Comparison of ENCODE assay signal across 1 cellular context in genomic region chr9:2216591-2216990, GRCh38.
TF ChIP-seq lines count a peak whose summit lies in the region.

No MANE protein-coding gene starts in this region.

TF ChIP-seq in HCT116, 20 proteins besides CTCF, POLR2A, EP300 and RAD21 (continued from another document):
- TF ChIP-seq REST (IDR thresholded peaks at IDR 0.05; ENCODE audit: low read depth) (no peak), POLR2AphosphoS5 (IDR thresholded peaks at IDR 0.05; ENCODE audit: low read depth, low read length) (no peak), JUND (IDR thresholded peaks at IDR 0.05) (no peak), CBX3 (IDR thresholded peaks at IDR 0.05; ENCODE audit: low read depth) (no peak), MAX (IDR thresholded peaks at IDR 0.05) (no peak), EGR1 (IDR thresholded peaks at IDR 0.05; ENCODE audit: low read depth) (no peak), ZNF274 (IDR thresholded peaks at IDR 0.05; ENCODE audit: low read depth, low read length) (no peak), SIN3A (IDR thresholded peaks at IDR 0.05; ENCODE audit: low read depth) (no peak), EZH2 (IDR thresholded peaks at IDR 0.05) (no peak)
